21 cellular contexts compared by ENCODE assay signal in the genomic region with DNA sequence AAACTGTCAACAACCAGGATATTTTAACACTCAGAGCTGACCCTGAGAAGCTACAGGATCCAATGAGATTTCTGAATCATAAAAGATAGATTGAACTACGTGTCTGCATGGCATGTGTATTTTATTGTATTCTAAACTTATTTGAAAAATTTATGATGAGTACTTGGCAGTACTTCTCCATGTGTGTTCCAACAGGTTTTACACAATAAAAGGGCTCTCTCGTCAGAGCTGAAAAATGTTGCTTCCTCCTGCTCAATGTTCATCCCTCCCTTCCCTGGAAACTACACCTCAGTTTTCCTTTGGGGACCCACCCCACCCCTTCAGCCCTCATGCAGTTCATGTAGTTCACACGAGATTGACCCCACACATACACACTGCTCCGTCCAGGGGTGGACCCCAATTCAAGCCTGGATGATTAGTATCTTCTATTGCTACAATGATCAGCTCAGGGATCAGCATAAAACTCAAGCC.
"Had no signal": no experiment of that assay in that cellular context is flagged by ENCODE, and none has a peak within 500 bp of the region (broad histone marks: within the 10 kb centered on the region; RNA-seq: fewer than 3 reads in every experiment).

No MANE protein-coding gene starts in this region.

- H3K9me3 ChIP-seq: lower lobe of right lung, pancreas, transverse colon had no signal

- DNase-seq: activated CD4-positive, alpha-beta memory T cell treated with anti-CD3 and anti-CD28 coated beads for 36 hours; activated CD8-positive, alpha-beta memory T cell treated with anti-CD3 and anti-CD28 coated beads, Interleukin-2, amount 10 ng/mL, durations not matched to agents 7 days and 5 days; activated naive CD4-positive, alpha-beta T cell treated with anti-CD3 and anti-CD28 coated beads for 36 hours; activated T-cell treated with anti-CD3 and anti-CD28 coated beads, Interleukin-2, amount 50 U/mL, for 1 hour; dermis blood vessel endothelial cell; effector memory CD8-positive, alpha-beta T cell; erythroblast; glutamatergic neuron; hypothalamus; kidney glomerular epithelial cell; lower lobe of right lung; pancreas; stimulated activated CD4-positive, alpha-beta T cell treated with anti-CD3 and anti-CD28 coated beads, Interleukin-15, amount 100 ng/mL, for 24 hours; stimulated activated CD4-positive, alpha-beta T cell treated with anti-CD3 and anti-CD28 coated beads, Interleukin-4, amount 100 ng/mL, for 1 hour; stimulated activated naive B cell treated with anti-CD40 and anti-IgM and Interleukin-4, amounts not matched to agents 10 μg/mL and 1 μg/mL and 100 μg/mL, for 72 hours; T-cell; T1000; transverse colon; WERI-Rb-1 had no signal

- H3K27ac ChIP-seq: lower lobe of right lung, pancreas, SK-N-MC, WERI-Rb-1 had no signal

- ATAC-seq: activated CD8-positive, alpha-beta memory T cell treated with anti-CD3 and anti-CD28 coated beads, Interleukin-2, amount 10 ng/mL, durations not matched to agents 7 days and 5 days; effector memory CD8-positive, alpha-beta T cell; lower lobe of right lung; pancreas; stimulated activated naive B cell treated with anti-CD40 and anti-IgM and Interleukin-4, amounts not matched to agents 10 μg/mL and 1 μg/mL and 100 μg/mL, for 72 hours; T-cell had no signal

- H3K27me3 ChIP-seq: pancreas, transverse colon had no signal

- H3K4me3 ChIP-seq: lower lobe of right lung, pancreas, SK-N-MC, transverse colon had no signal

- FAIRE-seq: astrocyte, pancreas had no signal

- H3K4me1 ChIP-seq: lower lobe of right lung, pancreas had no signal

- H3K36me3 ChIP-seq: lower lobe of right lung, pancreas, transverse colon, WERI-Rb-1 had no signal
